Comparison of ENCODE assay signal across 9 cellular contexts in genomic region chr6:6676910-6677441, GRCh38.
DNase-seq lines count a peak whose midpoint lies in the region; ATAC-seq and TF ChIP-seq lines count a peak whose summit lies in the region.
"Had no signal": no experiment of that assay in that cellular context is flagged by ENCODE, and none has a peak within 500 bp of the region (broad histone marks: within the 10 kb centered on the region; RNA-seq: fewer than 3 reads in every experiment).

No MANE protein-coding gene starts in this region.

- DNase-seq in DMS79 treated with DMSO at 0.1 percent for 48 hours (lab: John Stamatoyannopoulos, UW) (peak; percentile 9), NCI-H748 (lab: John Stamatoyannopoulos, UW; ENCODE audit: unreplicated experiment) (peak; percentile 80), dorsolateral prefrontal cortex (peak; percentile 60 to 90 (median 74)), medulla oblongata (ENCODE audit: extremely low spot score) (peak; percentile 93)
- DNase-seq in activated CD4-positive, alpha-beta T cell treated with anti-CD3 and anti-CD28 coated beads, Interleukin-2, amount 50 U/mL, for 24 hours (ENCODE audit: low read depth in 1 of 2, low spot score in 1 of 2), result peak; percentile 72 to 74
- peak; percentile 68 for DNase-seq in stimulated activated CD8-positive, alpha-beta memory T cell treated with anti-CD3 and anti-CD28 coated beads, Interleukin-15, amount 100 ng/mL, for 1 hour (ENCODE audit: low read depth)

- H3K4me3 ChIP-seq in dorsolateral prefrontal cortex, result peak overlapping the region in 2 of 59 donors; percentile 27 to 28

- peak; percentile 67 for ATAC-seq in HG03097 (IDR thresholded peaks at IDR 0.05; ENCODE audit: low FRiP score, unreplicated experiment)
- no peak for ATAC-seq in HG02981 (IDR thresholded peaks at IDR 0.05; ENCODE audit: unreplicated experiment)

- intact Hi-C loops in dorsolateral prefrontal cortex (cut with DNase I), result loop anchor here in 1 of 2 donors (2.0 kb wide), 1 partner anchor 566 kb away; no protein-coding TSS in a partner anchor

- TF ChIP-seq CTCF in dorsolateral prefrontal cortex (IDR thresholded peaks at IDR 0.05 in 54 of 56, conservative IDR thresholded peaks at IDR 0.05 in 2 of 56; ENCODE audit: low read depth in 1 of 56, partially characterized antibody in 56 of 56), result peak; percentile 93 to 99 (median 98)

- peak overlapping the region in 3 of 59 donors; percentile 16 to 36 (median 16) for H3K27ac ChIP-seq in dorsolateral prefrontal cortex
- H3K27ac ChIP-seq: epithelial cell of prostate had no signal

- H3K27me3 ChIP-seq in dorsolateral prefrontal cortex, result no peaks in the 10 kb centered on the region

Comparison
In these comparisons a context has a peak if more than half of its experiments do, and no peak if none do; other contexts are left out.
1. DNase-seq: peak in every context shown above with its lines; median percentile 93 in medulla oblongata; 80 in NCI-H748; 74 in dorsolateral prefrontal cortex; 73 in activated CD4-positive, alpha-beta T cell treated with anti-CD3 and anti-CD28 coated beads, Interleukin-2, amount 50 U/mL, for 24 hours; 68 in stimulated activated CD8-positive, alpha-beta memory T cell treated with anti-CD3 and anti-CD28 coated beads, Interleukin-15, amount 100 ng/mL, for 1 hour; 9 in DMS79 treated with DMSO at 0.1 percent for 48 hours.